Comparison of ENCODE assay signal across 7 cellular contexts in genomic region chr5:98965226-98965625, GRCh38.
"Had no signal": no experiment of that assay in that cellular context is flagged by ENCODE, and none has a peak within 500 bp of the region (broad histone marks: within the 10 kb centered on the region; RNA-seq: fewer than 3 reads in every experiment).

No MANE protein-coding gene starts in this region.

- H3K9ac ChIP-seq: GM23248 had no signal

- H3K27ac ChIP-seq: GM23248 had no signal

- DNase-seq: GM23248, GOT3, H9, HCEC 1CT, IMR-90, KG1 had no signal

- H3K4me3 ChIP-seq: GM23248 had no signal

- H3K27ac Mint-ChIP-seq: H9 had no signal

- H3K4me3 Mint-ChIP-seq: H9 had no signal

- H2AFZ ChIP-seq: GM23248 had no signal

- FAIRE-seq: H54 had no signal
